17 cellular contexts compared by ENCODE assay signal in genomic region chr6:131999545-132000146, GRCh38. TPM values are rescaled to one million over a fixed set of nuclear protein-coding genes. Genes with fewer than 3 reads are reported as not detected.
A peak's percentile ranks its signal among the peaks of the same experiment; 100 is the strongest.
DNase-seq lines count a peak whose midpoint lies in the region; ATAC-seq, FAIRE-seq and TF ChIP-seq lines count a peak whose summit lies in the region.
"Had no signal": no experiment of that assay in that cellular context is flagged by ENCODE, and none has a peak within 500 bp of the region (broad histone marks: within the 10 kb centered on the region; RNA-seq: fewer than 3 reads in every experiment).

No MANE protein-coding gene starts in this region.

- peak overlapping the region; percentile 82 for H3K9ac ChIP-seq in smooth muscle cell (ENCODE audit: low read depth)

- H3K4me2 ChIP-seq in smooth muscle cell = peak overlapping the region; percentile 24

- H3K27me3 ChIP-seq in smooth muscle cell (ENCODE audit: low read depth) = no peaks in the 10 kb centered on the region
- H3K27me3 ChIP-seq: colonic mucosa, heart left ventricle had no signal

- ATAC-seq in GM18498 (IDR thresholded peaks at IDR 0.05; ENCODE audit: unreplicated experiment) = peak; percentile 56
- ATAC-seq in HG03432 (IDR thresholded peaks at IDR 0.05; ENCODE audit: unreplicated experiment) = peak; percentile 55
- ATAC-seq: activated T-helper 17 cell treated with anti-CD3 and anti-CD28 coated beads, Interleukin-2, amount 50 U/mL, for 72 hours had no signal

- H3K79me2 ChIP-seq in smooth muscle cell (ENCODE audit: low read depth) = no peaks in the 10 kb centered on the region

- peaks cover 29% of the 10 kb centered on the region for H3F3A ChIP-seq in smooth muscle cell (ENCODE audit: low read depth)

- H2AFZ ChIP-seq in smooth muscle cell (ENCODE audit: low read depth) = peak overlapping the region; percentile 74

- H3K9me3 ChIP-seq in smooth muscle cell (replicated peaks; ENCODE audit: low read depth) = no peaks in the 10 kb centered on the region
- H3K9me3 ChIP-seq: colonic mucosa had no signal

- DNase-seq in smooth muscle cell (lab: John Stamatoyannopoulos, UW; ENCODE audit: unreplicated experiment) (no peak), SW480 (ENCODE audit: low spot score) (no peak), NCI-H2029 treated with DMSO at 0.1 percent for 48 hours (lab: John Stamatoyannopoulos, UW) (no peak), NCI-H128 (lab: John Stamatoyannopoulos, UW; ENCODE audit: unreplicated experiment) (no peak)
- DNase-seq in stimulated activated CD4-positive, alpha-beta T cell treated with anti-CD3 and anti-CD28 coated beads, Interleukin-2, amount 100 ng/mL, for 48 hours = no peak
- DNase-seq: amniotic stem cell, colonic mucosa, H9, heart left ventricle, NCI-H2171 had no signal

- 28% methylated on average over 4 of the region's 4 CpGs for WGBS in smooth muscle cell (ENCODE audit: low lambda C conversion rate)

- no peaks in the 10 kb centered on the region for H3K36me3 ChIP-seq in smooth muscle cell (ENCODE audit: low read depth)
- H3K36me3 ChIP-seq: colonic mucosa, heart left ventricle had no signal

- H3K4me3 ChIP-seq in smooth muscle cell = no peak overlapping the region
- H3K4me3 ChIP-seq: colonic mucosa, heart left ventricle had no signal

- peaks cover 12% of the 10 kb centered on the region for H3K4me1 ChIP-seq in smooth muscle cell (ENCODE audit: low read depth)
- H3K4me1 ChIP-seq: colonic mucosa had no signal

- no peak for TF ChIP-seq CTCF in smooth muscle cell (IDR thresholded peaks at IDR 0.05; ENCODE audit: borderline replicate concordance, insufficient read depth, poor library complexity, severe bottlenecking)

- peak overlapping the region; percentile 91 for H3K27ac ChIP-seq in smooth muscle cell (ENCODE audit: low read depth)
- H3K27ac ChIP-seq: colonic mucosa, epithelial cell of prostate had no signal

- FAIRE-seq in endometrium (lab: Jason Lieb, UNC) = peak; percentile 59
- FAIRE-seq: RCC 7860 had no signal

- H4K20me1 ChIP-seq in smooth muscle cell (ENCODE audit: low read depth) = no peaks in the 10 kb centered on the region

RNA-seq across cellular contexts. Expression of gene CCN2, which starts 48.5 kb away (rescaled TPM):
- total RNA-seq in smooth muscle cell = 1,180 and 1,197 TPM in 2 replicates
- 1,697 and 2,448 TPM in 2 replicates for polyA plus RNA-seq in smooth muscle cell
- total RNA-seq: activated CD8-positive, alpha-beta memory T cell treated with anti-CD3 and anti-CD28 coated beads for 36 hours; activated T-helper 17 cell treated with anti-CD3 and anti-CD28 coated beads, Interleukin-2, amount 50 U/mL, for 72 hours had no signal
